Comparison of ENCODE assay signal across 20 cellular contexts in the genomic region with DNA sequence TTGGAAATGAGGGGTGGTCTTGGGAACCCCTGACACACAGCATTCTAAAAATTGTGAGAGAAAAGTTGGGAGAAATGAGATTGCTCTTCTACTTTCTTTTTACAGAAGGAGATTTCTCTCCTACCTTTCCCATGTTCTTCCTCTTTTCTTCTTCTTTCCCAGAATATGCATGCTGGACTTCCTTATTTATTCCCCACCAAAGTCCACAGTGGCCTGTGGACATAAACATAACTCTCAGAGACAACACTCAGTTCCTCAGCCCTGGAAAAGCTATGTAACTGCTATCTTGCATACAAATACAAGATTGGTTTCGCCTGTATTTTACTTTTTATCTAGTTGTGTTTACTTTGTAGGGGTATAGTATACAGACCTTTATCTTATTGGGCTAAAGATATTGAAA. TPM values are rescaled to one million over a fixed set of nuclear protein-coding genes. Genes with fewer than 3 reads are reported as not detected.
DNase-seq lines count a peak whose midpoint lies in the region; ATAC-seq and TF ChIP-seq lines count a peak whose summit lies in the region.
"Had no signal": no experiment of that assay in that cellular context is flagged by ENCODE, and none has a peak within 500 bp of the region (broad histone marks: within the 10 kb centered on the region; RNA-seq: fewer than 3 reads in every experiment).

No MANE protein-coding gene starts in this region.

- H3K27ac ChIP-seq in smooth muscle cell (ENCODE audit: low read depth) (no peak overlapping the region), thyroid gland (no peak overlapping the region)
- H3K27ac ChIP-seq: 22Rv1; A549; BLaER1 treated with 17β-estradiol and CSF1 and Interleukin-3, amounts not matched to agents 10 nM and 100 nM; C4-2B had no signal

- H3K27me3 Mint-ChIP-seq in Caco-2 (ENCODE audit: insufficient read depth, unreplicated experiment): no peaks in the 10 kb centered on the region
- H3K27me3 Mint-ChIP-seq: B cell; CD4-positive, alpha-beta T cell had no signal

- TF ChIP-seq CTCF in Caco-2 (IDR thresholded peaks at IDR 0.05; ENCODE audit: insufficient read depth in 1 of 2, low read depth in 1 of 2, low read length in 1 of 2, severe bottlenecking in 1 of 2, unreplicated experiment in 1 of 2) (no peak), smooth muscle cell (IDR thresholded peaks at IDR 0.05; ENCODE audit: borderline replicate concordance, insufficient read depth, poor library complexity, severe bottlenecking) (no peak), thyroid gland (IDR thresholded peaks at IDR 0.05) (no peak)

- H3K9me3 ChIP-seq in Caco-2 (no peaks in the 10 kb centered on the region), smooth muscle cell (replicated peaks; ENCODE audit: low read depth) (no peaks in the 10 kb centered on the region), thyroid gland (no peaks in the 10 kb centered on the region)
- H3K9me3 ChIP-seq: A549 had no signal

- H3K4me2 ChIP-seq in smooth muscle cell: no peak overlapping the region
- H3K4me2 ChIP-seq: A549 had no signal

- H3K27me3 ChIP-seq in Caco-2 (replicated peaks; ENCODE audit: control insufficient read depth, insufficient read depth, low read length) (no peaks in the 10 kb centered on the region), smooth muscle cell (ENCODE audit: low read depth) (no peaks in the 10 kb centered on the region), thyroid gland (no peaks in the 10 kb centered on the region)
- H3K27me3 ChIP-seq: BLaER1 treated with 17β-estradiol and CSF1 and Interleukin-3, amounts not matched to agents 10 nM and 100 nM had no signal

- intact Hi-C loops in Caco-2 (cut with micrococcal nuclease; ENCODE audit: unreplicated experiment) (no loop called here), left colon (cut with DNase I, micrococcal nuclease) (no loop called here), thyroid gland (cut with DNase I) (no loop called here)

- H3K4me3 ChIP-seq in Caco-2 (ENCODE audit: low read depth, low read length) (no peak overlapping the region), smooth muscle cell (no peak overlapping the region), thyroid gland (replicated peaks in 1 of 3) (no peak overlapping the region)
- H3K4me3 ChIP-seq: A549; BLaER1 treated with 17β-estradiol and CSF1 and Interleukin-3, amounts not matched to agents 10 nM and 100 nM; GM12878 had no signal

- no peak overlapping the region for H3K4me3 Mint-ChIP-seq in Caco-2 (ENCODE audit: unreplicated experiment)
- H3K4me3 Mint-ChIP-seq: B cell; CD4-positive, alpha-beta T cell; CD8-positive, alpha-beta T cell had no signal

- peak; percentile 79 for ATAC-seq in left colon
- ATAC-seq: A549; CD8-positive, alpha-beta T cell; GM12878 had no signal

- no peaks in the 10 kb centered on the region for H3K79me2 ChIP-seq in smooth muscle cell (ENCODE audit: low read depth)

- DNase-seq in Caco-2 (no peak), left colon (no peak), smooth muscle cell (lab: John Stamatoyannopoulos, UW; ENCODE audit: unreplicated experiment) (no peak), iPS-NIHi11 (ENCODE audit: low spot score) (no peak), thyroid gland (no peak)
- DNase-seq: AML-193; CD4-positive, alpha-beta T cell; CD8-positive, alpha-beta T cell; DMS 273 treated with DMSO at 0.1 percent for 48 hours; DMS153; DMS79; DND-41; EL; GDM1 had no signal

- 79% methylated on average over 1 of the region's 1 CpG for WGBS in smooth muscle cell (ENCODE audit: low lambda C conversion rate)
- WGBS in thyroid gland, 2 donors: 92 to 98% methylated on average over 1 of the region's 1 CpG

- POLR2A ChIA-PET in Caco-2 (lab: Charles Lee): no interaction called here

- H2AFZ ChIP-seq in smooth muscle cell (ENCODE audit: low read depth): peak overlapping the region; percentile 24

- H3F3A ChIP-seq in smooth muscle cell (ENCODE audit: low read depth): no peaks in the 10 kb centered on the region

- H4K20me1 ChIP-seq in smooth muscle cell (ENCODE audit: low read depth): no peaks in the 10 kb centered on the region
- H4K20me1 ChIP-seq: BLaER1 treated with 17β-estradiol and CSF1 and Interleukin-3, amounts not matched to agents 10 nM and 100 nM had no signal

- peaks cover 27% of the 10 kb centered on the region for H3K4me1 Mint-ChIP-seq in Caco-2 (ENCODE audit: low read depth, unreplicated experiment)

- peak overlapping the region; percentile 45 for H3K27ac Mint-ChIP-seq in Caco-2 (ENCODE audit: unreplicated experiment)
- H3K27ac Mint-ChIP-seq: B cell; CD4-positive, alpha-beta T cell; CD8-positive, alpha-beta T cell had no signal

- CTCF ChIA-PET in Caco-2 (lab: Charles Lee): interaction anchor here (0.7 kb wide), 1 partner anchor 11 kb away, joined by 3 read pairs; no protein-coding TSS in a partner anchor

- H3K9ac ChIP-seq in smooth muscle cell (ENCODE audit: low read depth): no peak overlapping the region
- H3K9ac ChIP-seq: BLaER1 treated with 17β-estradiol and CSF1 and Interleukin-3, amounts not matched to agents 10 nM and 100 nM had no signal

- no peaks in the 10 kb centered on the region for H3K36me3 Mint-ChIP-seq in Caco-2 (ENCODE audit: insufficient read depth, unreplicated experiment)
- H3K36me3 Mint-ChIP-seq: CD8-positive, alpha-beta T cell had no signal

- H3K36me3 ChIP-seq in Caco-2 (ENCODE audit: control insufficient read depth, insufficient read depth, low read length): no peaks in the 10 kb centered on the region
- H3K36me3 ChIP-seq in smooth muscle cell (ENCODE audit: low read depth): no peaks in the 10 kb centered on the region
- no peaks in the 10 kb centered on the region for H3K36me3 ChIP-seq in thyroid gland
- H3K36me3 ChIP-seq: BLaER1 treated with 17β-estradiol and CSF1 and Interleukin-3, amounts not matched to agents 10 nM and 100 nM had no signal

- BruUV-seq in Caco-2 (replicated peaks; lab: Mats Ljungman, UMichigan): no TSS peak

- H3K4me1 ChIP-seq in Caco-2 (peaks cover 34% of the 10 kb centered on the region), smooth muscle cell (ENCODE audit: low read depth) (no peaks in the 10 kb centered on the region), thyroid gland (no peaks in the 10 kb centered on the region)
- H3K4me1 ChIP-seq: A549 had no signal

- no peaks in the 10 kb centered on the region for H3K9me3 Mint-ChIP-seq in Caco-2 (ENCODE audit: unreplicated experiment)
- H3K9me3 Mint-ChIP-seq: CD4-positive, alpha-beta T cell; CD8-positive, alpha-beta T cell had no signal

- no peak for TF ChIP-seq POLR2A in thyroid gland (IDR thresholded peaks at IDR 0.05)

RNA-seq across cellular contexts. Expression of a gene that starts 54.6 kb away (rescaled TPM):
- total RNA-seq in Caco-2 (2022): 49.8 and 52.2 TPM in 2 replicates
- total RNA-seq in left colon: 10 to 100 TPM; 30.6 to 35.8 TPM
- 89.9 and 108 TPM in 2 replicates for total RNA-seq in smooth muscle cell
- 20.6 and 25.0 TPM in 2 replicates for polyA plus RNA-seq in smooth muscle cell
- total RNA-seq in thyroid gland: 10 to 100 TPM; 42.9 to 99.9 (median 54.6) TPM
